8 cellular contexts compared by ENCODE assay signal in the genomic region with DNA sequence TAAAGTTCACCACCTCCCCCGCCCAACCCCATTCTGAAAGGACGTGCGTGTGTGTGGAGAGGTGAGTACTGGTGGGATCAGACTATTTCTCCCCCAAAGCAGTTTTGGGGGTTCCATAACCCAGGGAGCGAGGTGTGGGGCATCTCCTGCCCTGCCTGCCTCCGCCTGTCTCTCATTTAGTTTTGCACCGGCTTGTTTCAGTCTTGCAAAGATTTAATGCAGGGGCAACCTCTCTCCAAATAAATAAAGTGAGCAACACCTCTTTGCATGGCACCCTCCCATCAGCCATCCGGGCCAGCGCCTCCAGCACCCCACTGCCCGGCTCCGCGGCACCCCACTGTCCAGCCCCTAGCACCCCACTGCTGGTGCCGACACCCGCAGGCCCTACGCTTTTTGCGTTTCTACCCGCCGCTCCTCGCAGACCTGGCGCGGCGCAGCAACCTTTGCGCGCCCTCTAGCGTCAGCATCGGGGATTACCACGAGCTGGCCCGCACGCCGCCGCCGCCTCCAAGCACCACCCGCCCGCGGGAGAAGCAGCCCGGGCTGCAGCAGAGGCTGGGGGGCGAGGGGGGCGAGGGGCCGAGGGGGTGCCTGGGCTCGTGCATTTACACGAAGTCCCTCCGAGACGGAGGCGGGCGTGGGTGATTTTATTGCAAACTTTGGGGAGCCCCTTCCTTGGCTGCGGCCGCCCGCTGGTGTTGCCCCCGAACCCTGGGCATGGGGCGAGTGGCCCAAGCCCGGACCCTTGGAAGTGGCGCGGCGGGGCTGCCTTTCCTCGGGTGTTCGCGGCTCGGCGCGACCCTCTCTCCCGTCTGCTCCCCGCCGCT. TPM values are rescaled to one million over a fixed set of nuclear protein-coding genes. Genes with fewer than 3 reads are reported as not detected.
DNase-seq lines count a peak whose midpoint lies in the region; ATAC-seq, FAIRE-seq and TF ChIP-seq lines count a peak whose summit lies in the region.

No MANE protein-coding gene starts in this region.

- peak; percentile 77 to 93 (median 88) for TF ChIP-seq CTCF in right lobe of liver (IDR thresholded peaks at IDR 0.05)

- H3K9me3 Mint-ChIP-seq in activated CD4-positive, alpha-beta T cell treated with anti-CD3 and anti-CD28 coated beads, Interleukin-2, amount 10 ng/mL, durations not matched to agents 7 days and 5 days, result no peaks in the 10 kb centered on the region
- H3K9me3 Mint-ChIP-seq in dendritic cell treated with granulocyte-macrophage colony-stimulating factor and Interleukin-4, amounts not matched to agents 40 ng/mL and 50 ng/mL, for 4 days, result no peaks in the 10 kb centered on the region

- H3K27ac ChIP-seq in right lobe of liver, result no peak overlapping the region

- intact Hi-C loops in dendritic cell treated with granulocyte-macrophage colony-stimulating factor and Interleukin-4, amounts not matched to agents 40 ng/mL and 50 ng/mL, for 4 days (cut with micrococcal nuclease), result loop anchor here (5.0 kb wide), 1 partner anchor 174 kb away; no protein-coding TSS in a partner anchor
- intact Hi-C loops in right lobe of liver (cut with DNase I), result loop anchor here in 1 of 2 donors (5.0 kb wide), 1 partner anchor 174 kb away; no protein-coding TSS in a partner anchor

- POLR2A ChIA-PET in activated CD4-positive, alpha-beta T cell treated with anti-CD3 and anti-CD28 coated beads, Interleukin-2, amount 10 ng/mL, durations not matched to agents 7 days and 5 days (lab: Charles Lee), result no interaction called here

- H3K4me1 ChIP-seq in right lobe of liver, result peaks cover 0 to 8% (median 4%) of the 10 kb centered on the region in 4 donors

- H3K27me3 Mint-ChIP-seq in activated CD4-positive, alpha-beta T cell treated with anti-CD3 and anti-CD28 coated beads, Interleukin-2, amount 10 ng/mL, durations not matched to agents 7 days and 5 days, result peaks cover 78% of the 10 kb centered on the region
- H3K27me3 Mint-ChIP-seq in dendritic cell treated with granulocyte-macrophage colony-stimulating factor and Interleukin-4, amounts not matched to agents 40 ng/mL and 50 ng/mL, for 4 days, result peaks cover 70% of the 10 kb centered on the region

- 2% methylated on average over 30 of the region's 62 CpGs for WGBS in right lobe of liver (ENCODE audit: insufficient coverage, low coverage, low lambda C conversion rate, missing lambda C conversion rate)

- CTCF ChIA-PET in activated CD4-positive, alpha-beta T cell treated with anti-CD3 and anti-CD28 coated beads, Interleukin-2, amount 10 ng/mL, durations not matched to agents 7 days and 5 days (lab: Charles Lee), result interaction anchor here (0.6 to 2.3 kb wide), 5 partner anchors 8 to 336 kb away, joined by 3 to 5 read pairs (median 5); partner anchors contain the start of gene VRK1

- ATAC-seq in right lobe of liver (peak; percentile 90 to 98 (median 97)), GM19328 (IDR thresholded peaks at IDR 0.05; ENCODE audit: unreplicated experiment) (no peak)

- FAIRE-seq in H54 (lab: Jason Lieb, UNC), result no peak

- peaks cover 0 to 4% of the 10 kb centered on the region in 2 donors for H3K27me3 ChIP-seq in right lobe of liver

- peak; percentile 44 for DNase-seq in EH (ENCODE audit: low read depth)
- DNase-seq in H54 (ENCODE audit: insufficient read length, low spot score), result peak; percentile 65
- DNase-seq in NCI-H1105 treated with DMSO at 0.1 percent for 48 hours (lab: John Stamatoyannopoulos, UW), result peak; percentile 72
- DNase-seq in activated CD4-positive, alpha-beta T cell treated with anti-CD3 and anti-CD28 coated beads, Interleukin-2, amount 10 ng/mL, durations not matched to agents 7 days and 5 days, result peak; percentile 75
- DNase-seq in right lobe of liver, result peak; percentile 62 to 75 (median 65)
- peak; percentile 61 to 76 for DNase-seq in stimulated activated CD4-positive, alpha-beta T cell treated with anti-CD3 and anti-CD28 coated beads, Interleukin-4, amount 100 ng/mL, for 48 hours (ENCODE audit: low read depth in 2 of 2)

- no peaks in the 10 kb centered on the region for H3K36me3 ChIP-seq in right lobe of liver

- H3K9me3 ChIP-seq in right lobe of liver, result no peaks in the 10 kb centered on the region

- no peaks in the 10 kb centered on the region for H3K36me3 Mint-ChIP-seq in activated CD4-positive, alpha-beta T cell treated with anti-CD3 and anti-CD28 coated beads, Interleukin-2, amount 10 ng/mL, durations not matched to agents 7 days and 5 days (ENCODE audit: low read depth)
- H3K36me3 Mint-ChIP-seq in dendritic cell treated with granulocyte-macrophage colony-stimulating factor and Interleukin-4, amounts not matched to agents 40 ng/mL and 50 ng/mL, for 4 days (ENCODE audit: low read depth), result no peaks in the 10 kb centered on the region

- no peak overlapping the region for H3K27ac Mint-ChIP-seq in activated CD4-positive, alpha-beta T cell treated with anti-CD3 and anti-CD28 coated beads, Interleukin-2, amount 10 ng/mL, durations not matched to agents 7 days and 5 days
- no peak overlapping the region for H3K27ac Mint-ChIP-seq in dendritic cell treated with granulocyte-macrophage colony-stimulating factor and Interleukin-4, amounts not matched to agents 40 ng/mL and 50 ng/mL, for 4 days

- peak overlapping the region; percentile 55 for H3K4me3 Mint-ChIP-seq in activated CD4-positive, alpha-beta T cell treated with anti-CD3 and anti-CD28 coated beads, Interleukin-2, amount 10 ng/mL, durations not matched to agents 7 days and 5 days
- H3K4me3 Mint-ChIP-seq in dendritic cell treated with granulocyte-macrophage colony-stimulating factor and Interleukin-4, amounts not matched to agents 40 ng/mL and 50 ng/mL, for 4 days, result peak overlapping the region; percentile 52

- TF ChIP-seq POLR2A in H54 (IDR thresholded peaks at IDR 0.05; ENCODE audit: low read depth, low read length), result no peak
- no peak for TF ChIP-seq POLR2A in right lobe of liver (IDR thresholded peaks at IDR 0.05)

- peaks cover 10% of the 10 kb centered on the region for H3K4me1 Mint-ChIP-seq in activated CD4-positive, alpha-beta T cell treated with anti-CD3 and anti-CD28 coated beads, Interleukin-2, amount 10 ng/mL, durations not matched to agents 7 days and 5 days
- peaks cover 5% of the 10 kb centered on the region for H3K4me1 Mint-ChIP-seq in dendritic cell treated with granulocyte-macrophage colony-stimulating factor and Interleukin-4, amounts not matched to agents 40 ng/mL and 50 ng/mL, for 4 days (ENCODE audit: low read depth)

- peak overlapping the region in 2 of 3 donors; percentile 23 to 40 for H3K4me3 ChIP-seq in right lobe of liver

RNA-seq across cellular contexts. Expression of gene VRK1, which starts 55.8 kb away (rescaled TPM):
- total RNA-seq in activated CD4-positive, alpha-beta T cell treated with anti-CD3 and anti-CD28 coated beads, Interleukin-2, amount 10 ng/mL, durations not matched to agents 7 days and 5 days, result 10 to 100 TPM; 66.5 to 70.8 TPM
- total RNA-seq in right lobe of liver, result 1 to 10 TPM; 1.8 to 6.9 (median 3.8) TPM

Comparison
In these comparisons a context has a peak if more than half of its experiments do, and no peak if none do; other contexts are left out.
1. RNA of gene VRK1, which starts 55.8 kb away (total RNA-seq): 66.5 to 70.8 TPM in activated CD4-positive, alpha-beta T cell treated with anti-CD3 and anti-CD28 coated beads, Interleukin-2, amount 10 ng/mL, durations not matched to agents 7 days and 5 days; 1.8 to 6.9 TPM in right lobe of liver; every median in the first group is over 4 times any median in the second.
2. Peak in every context shown above with its lines, with median percentiles within 50 percentile points of each other: DNase-seq.